1 cellular context compared by ENCODE assay signal in genomic region chr17:17836250-17836817, GRCh38.
TF ChIP-seq lines count a peak whose summit lies in the region.

No MANE protein-coding gene starts in this region.

TF ChIP-seq in HepG2, 621 proteins besides CTCF, POLR2A, EP300 and RAD21 (continued from another document):
- TF ChIP-seq SKI (IDR thresholded peaks at IDR 0.05; ENCODE audit: partially characterized antibody) (peak; percentile 90), TBX2 (CRISPR knock-in tag; IDR thresholded peaks at IDR 0.05; ENCODE audit: borderline replicate concordance) (peak; percentile 64; the same call in 1 of the 2 replicates)
TF ChIP-seq in HepG2: peak in this region for 287.
